In the genomic region with DNA sequence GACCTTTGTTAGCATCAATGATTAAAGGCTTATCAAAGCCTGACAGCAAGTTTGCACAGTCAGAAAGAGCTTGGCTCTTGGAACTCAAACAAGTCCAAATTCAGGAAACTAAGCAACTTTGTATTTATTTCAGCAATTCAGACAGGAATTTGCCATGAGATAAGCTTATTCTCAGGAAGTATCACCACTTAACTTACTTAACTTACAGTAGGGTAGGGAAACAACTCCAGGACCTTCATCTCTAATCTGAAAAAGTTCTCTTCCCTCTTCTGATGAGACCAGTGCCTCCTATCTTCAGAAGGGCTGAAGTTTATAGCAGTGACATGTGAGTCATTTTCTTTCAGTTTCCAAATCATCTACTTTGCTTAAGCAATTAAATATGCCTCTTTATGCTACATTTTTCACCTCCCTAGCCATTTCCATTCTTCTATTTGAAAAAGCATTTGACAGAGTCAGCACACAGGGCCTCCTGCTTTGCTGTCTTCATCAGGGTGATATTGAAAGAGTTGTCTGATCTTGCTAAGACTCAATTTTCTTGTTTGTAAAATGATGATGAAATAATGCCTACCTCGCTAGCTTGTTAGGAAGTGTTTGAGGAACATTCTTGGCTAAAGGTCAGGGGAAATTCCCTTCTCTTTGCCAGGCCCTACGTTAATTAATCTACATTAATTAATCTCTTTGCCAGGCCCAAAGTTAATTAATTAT, we compare ENCODE assay signal across 1 cellular context.
TF ChIP-seq lines count a peak whose summit lies in the region.

No MANE protein-coding gene starts in this region.

TF ChIP-seq in WTC11, 78 proteins besides CTCF, POLR2A, EP300 and RAD21 (continued from another document):
- TF ChIP-seq, protein P1, sequence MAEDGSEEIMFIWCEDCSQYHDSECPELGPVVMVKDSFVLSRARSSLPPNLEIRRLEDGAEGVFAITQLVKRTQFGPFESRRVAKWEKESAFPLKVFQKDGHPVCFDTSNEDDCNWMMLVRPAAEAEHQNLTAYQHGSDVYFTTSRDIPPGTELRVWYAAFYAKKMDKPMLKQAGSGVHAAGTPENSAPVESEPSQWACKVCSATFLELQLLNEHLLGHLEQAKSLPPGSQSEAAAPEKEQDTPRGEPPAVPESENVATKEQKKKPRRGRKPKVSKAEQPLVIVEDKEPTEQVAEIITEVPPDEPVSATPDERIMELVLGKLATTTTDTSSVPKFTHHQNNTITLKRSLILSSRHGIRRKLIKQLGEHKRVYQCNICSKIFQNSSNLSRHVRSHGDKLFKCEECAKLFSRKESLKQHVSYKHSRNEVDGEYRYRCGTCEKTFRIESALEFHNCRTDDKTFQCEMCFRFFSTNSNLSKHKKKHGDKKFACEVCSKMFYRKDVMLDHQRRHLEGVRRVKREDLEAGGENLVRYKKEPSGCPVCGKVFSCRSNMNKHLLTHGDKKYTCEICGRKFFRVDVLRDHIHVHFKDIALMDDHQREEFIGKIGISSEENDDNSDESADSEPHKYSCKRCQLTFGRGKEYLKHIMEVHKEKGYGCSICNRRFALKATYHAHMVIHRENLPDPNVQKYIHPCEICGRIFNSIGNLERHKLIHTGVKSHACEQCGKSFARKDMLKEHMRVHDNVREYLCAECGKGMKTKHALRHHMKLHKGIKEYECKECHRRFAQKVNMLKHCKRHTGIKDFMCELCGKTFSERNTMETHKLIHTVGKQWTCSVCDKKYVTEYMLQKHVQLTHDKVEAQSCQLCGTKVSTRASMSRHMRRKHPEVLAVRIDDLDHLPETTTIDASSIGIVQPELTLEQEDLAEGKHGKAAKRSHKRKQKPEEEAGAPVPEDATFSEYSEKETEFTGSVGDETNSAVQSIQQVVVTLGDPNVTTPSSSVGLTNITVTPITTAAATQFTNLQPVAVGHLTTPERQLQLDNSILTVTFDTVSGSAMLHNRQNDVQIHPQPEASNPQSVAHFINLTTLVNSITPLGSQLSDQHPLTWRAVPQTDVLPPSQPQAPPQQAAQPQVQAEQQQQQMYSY (CRISPR knock-in tag; IDR thresholded peaks at IDR 0.05), result no peak
- TF ChIP-seq, protein P2, sequence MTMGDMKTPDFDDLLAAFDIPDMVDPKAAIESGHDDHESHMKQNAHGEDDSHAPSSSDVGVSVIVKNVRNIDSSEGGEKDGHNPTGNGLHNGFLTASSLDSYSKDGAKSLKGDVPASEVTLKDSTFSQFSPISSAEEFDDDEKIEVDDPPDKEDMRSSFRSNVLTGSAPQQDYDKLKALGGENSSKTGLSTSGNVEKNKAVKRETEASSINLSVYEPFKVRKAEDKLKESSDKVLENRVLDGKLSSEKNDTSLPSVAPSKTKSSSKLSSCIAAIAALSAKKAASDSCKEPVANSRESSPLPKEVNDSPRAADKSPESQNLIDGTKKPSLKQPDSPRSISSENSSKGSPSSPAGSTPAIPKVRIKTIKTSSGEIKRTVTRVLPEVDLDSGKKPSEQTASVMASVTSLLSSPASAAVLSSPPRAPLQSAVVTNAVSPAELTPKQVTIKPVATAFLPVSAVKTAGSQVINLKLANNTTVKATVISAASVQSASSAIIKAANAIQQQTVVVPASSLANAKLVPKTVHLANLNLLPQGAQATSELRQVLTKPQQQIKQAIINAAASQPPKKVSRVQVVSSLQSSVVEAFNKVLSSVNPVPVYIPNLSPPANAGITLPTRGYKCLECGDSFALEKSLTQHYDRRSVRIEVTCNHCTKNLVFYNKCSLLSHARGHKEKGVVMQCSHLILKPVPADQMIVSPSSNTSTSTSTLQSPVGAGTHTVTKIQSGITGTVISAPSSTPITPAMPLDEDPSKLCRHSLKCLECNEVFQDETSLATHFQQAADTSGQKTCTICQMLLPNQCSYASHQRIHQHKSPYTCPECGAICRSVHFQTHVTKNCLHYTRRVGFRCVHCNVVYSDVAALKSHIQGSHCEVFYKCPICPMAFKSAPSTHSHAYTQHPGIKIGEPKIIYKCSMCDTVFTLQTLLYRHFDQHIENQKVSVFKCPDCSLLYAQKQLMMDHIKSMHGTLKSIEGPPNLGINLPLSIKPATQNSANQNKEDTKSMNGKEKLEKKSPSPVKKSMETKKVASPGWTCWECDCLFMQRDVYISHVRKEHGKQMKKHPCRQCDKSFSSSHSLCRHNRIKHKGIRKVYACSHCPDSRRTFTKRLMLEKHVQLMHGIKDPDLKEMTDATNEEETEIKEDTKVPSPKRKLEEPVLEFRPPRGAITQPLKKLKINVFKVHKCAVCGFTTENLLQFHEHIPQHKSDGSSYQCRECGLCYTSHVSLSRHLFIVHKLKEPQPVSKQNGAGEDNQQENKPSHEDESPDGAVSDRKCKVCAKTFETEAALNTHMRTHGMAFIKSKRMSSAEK (CRISPR knock-in tag; IDR thresholded peaks at IDR 0.05; ENCODE audit: borderline replicate concordance), result no peak
- TF ChIP-seq OVOL2 (CRISPR knock-in tag; IDR thresholded peaks at IDR 0.05; ENCODE audit: borderline replicate concordance) (no peak), AFF4 (CRISPR knock-in tag; IDR thresholded peaks at IDR 0.05; ENCODE audit: borderline replicate concordance) (no peak), TP53 (CRISPR knock-in tag; IDR thresholded peaks at IDR 0.05) (no peak), TCF7 (CRISPR knock-in tag; IDR thresholded peaks at IDR 0.05; ENCODE audit: low read depth) (no peak), ESRRA (CRISPR knock-in tag; IDR thresholded peaks at IDR 0.05; ENCODE audit: borderline replicate concordance) (no peak), ZNF263 (CRISPR knock-in tag; IDR thresholded peaks at IDR 0.05; ENCODE audit: low read depth) (no peak), AR (CRISPR knock-in tag; IDR thresholded peaks at IDR 0.05) (no peak), ZNF138 (CRISPR knock-in tag; conservative IDR thresholded peaks at IDR 0.05) (no peak), ZNF396 (CRISPR knock-in tag; IDR thresholded peaks at IDR 0.05; ENCODE audit: borderline replicate concordance) (no peak), SMAD3 (CRISPR knock-in tag; IDR thresholded peaks at IDR 0.05; ENCODE audit: borderline replicate concordance) (no peak)
